ENCODE assay signal across 7 cellular contexts in the genomic region with DNA sequence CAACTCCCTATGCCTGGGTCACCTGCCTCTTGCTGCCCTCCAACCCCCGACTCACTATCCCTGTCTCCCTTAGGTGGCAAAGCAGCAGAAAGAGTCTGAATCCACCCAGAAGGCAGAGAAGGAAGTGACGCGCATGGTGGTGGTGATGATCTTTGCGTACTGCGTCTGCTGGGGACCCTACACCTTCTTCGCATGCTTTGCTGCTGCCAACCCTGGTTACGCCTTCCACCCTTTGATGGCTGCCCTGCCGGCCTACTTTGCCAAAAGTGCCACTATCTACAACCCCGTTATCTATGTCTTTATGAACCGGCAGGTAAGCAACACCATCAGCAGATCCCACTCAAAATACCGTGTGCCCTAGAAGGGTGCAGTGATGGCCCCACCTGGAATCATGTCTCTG. TPM values are rescaled to one million over a fixed set of nuclear protein-coding genes. Genes with fewer than 3 reads are reported as not detected.
"Had no signal": no experiment of that assay in that cellular context is flagged by ENCODE, and none has a peak within 500 bp of the region (broad histone marks: within the 10 kb centered on the region; RNA-seq: fewer than 3 reads in every experiment).

No MANE protein-coding gene starts in this region.

RNA-seq across cellular contexts. Expression of a gene that starts 12.2 kb away (rescaled TPM):
- total RNA-seq: GM23248, GM23338, H1, H4, H7, H9, HFFc6 had no signal

RNA-seq across cellular contexts. Expression of a gene that starts 26.2 kb away (rescaled TPM):
- total RNA-seq: GM23248, GM23338, H1, H4, H7, H9, HFFc6 had no signal
